14 cellular contexts compared by ENCODE assay signal in the genomic region with DNA sequence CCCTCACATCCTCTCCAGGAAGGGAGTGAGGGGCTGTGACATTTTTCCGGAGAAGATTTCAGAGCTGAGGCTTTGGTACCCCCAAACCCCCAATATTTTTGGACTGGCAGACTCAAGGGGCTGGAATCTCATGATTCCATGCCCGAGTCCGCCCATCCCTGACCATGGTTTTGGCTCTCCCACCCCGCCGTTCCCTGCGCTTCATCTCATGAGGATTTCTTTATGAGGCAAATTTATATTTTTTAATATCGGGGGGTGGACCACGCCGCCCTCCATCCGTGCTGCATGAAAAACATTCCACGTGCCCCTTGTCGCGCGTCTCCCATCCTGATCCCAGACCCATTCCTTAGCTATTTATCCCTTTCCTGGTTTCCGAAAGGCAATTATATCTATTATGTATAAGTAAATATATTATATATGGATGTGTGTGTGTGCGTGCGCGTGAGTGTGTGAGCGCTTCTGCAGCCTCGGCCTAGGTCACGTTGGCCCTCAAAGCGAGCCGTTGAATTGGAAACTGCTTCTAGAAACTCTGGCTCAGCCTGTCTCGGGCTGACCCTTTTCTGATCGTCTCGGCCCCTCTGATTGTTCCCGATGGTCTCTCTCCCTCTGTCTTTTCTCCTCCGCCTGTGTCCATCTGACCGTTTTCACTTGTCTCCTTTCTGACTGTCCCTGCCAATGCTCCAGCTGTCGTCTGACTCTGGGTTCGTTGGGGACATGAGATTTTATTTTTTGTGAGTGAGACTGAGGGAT. TPM values are rescaled to one million over a fixed set of nuclear protein-coding genes. Genes with fewer than 3 reads are reported as not detected.
DNase-seq lines count a peak whose midpoint lies in the region; ATAC-seq and TF ChIP-seq lines count a peak whose summit lies in the region.
"Had no signal": no experiment of that assay in that cellular context is flagged by ENCODE, and none has a peak within 500 bp of the region (broad histone marks: within the 10 kb centered on the region; RNA-seq: fewer than 3 reads in every experiment).

No MANE protein-coding gene starts in this region.

- TF ChIP-seq CTCF in Calu3 (IDR thresholded peaks at IDR 0.05; ENCODE audit: unreplicated experiment) = no peak
- TF ChIP-seq CTCF in nephron (IDR thresholded peaks at IDR 0.05; ENCODE audit: unreplicated experiment in 3 of 3) = no peak
- TF ChIP-seq CTCF in GM13976 (IDR thresholded peaks at IDR 0.05; ENCODE audit: borderline replicate concordance, control extremely low read depth, extremely low read depth, insufficient read depth, missing control alignments) = no peak

- ATAC-seq in HG03521 (IDR thresholded peaks at IDR 0.05; ENCODE audit: unreplicated experiment) = no peak
- ATAC-seq: activated CD4-positive, alpha-beta T cell treated with anti-CD3 and anti-CD28 coated beads for 36 hours; PC-3 had no signal

- in situ Hi-C loops in GM13976 (cut with MboI; ENCODE audit: low sequenced_read_pairs, unreplicated experiment) = no loop called here

- H3K9me3 Mint-ChIP-seq in Calu3 (ENCODE audit: low read depth, unreplicated experiment) (no peaks in the 10 kb centered on the region), nephron (no peaks in the 10 kb centered on the region)

- intact Hi-C loops in Calu3 (cut with micrococcal nuclease; ENCODE audit: unreplicated experiment) = no loop called here

- DNase-seq in Calu3 (no peak), NCI-H69 (lab: John Stamatoyannopoulos, UW) (peak; percentile 63), NCI-H2107 treated with DMSO at 0.1 percent for 48 hours (lab: John Stamatoyannopoulos, UW; ENCODE audit: unreplicated experiment) (no peak), GM13976 (ENCODE audit: low spot score) (no peak)
- DNase-seq in effector CD4-positive, alpha-beta T cell = peak; percentile 56
- DNase-seq: activated CD4-positive, alpha-beta T cell treated with anti-CD3 and anti-CD28 coated beads for 36 hours; head of caudate nucleus; kidney glomerular epithelial cell; NCI-H1092 treated with DMSO at 0.1 percent for 48 hours; PC-3; stimulated activated naive CD4-positive, alpha-beta T cell treated with Interleukin-2 at 50 U/mL for 16 hours; uterus had no signal

- H3K4me1 Mint-ChIP-seq in Calu3 (ENCODE audit: low read depth, unreplicated experiment) (peaks cover 49% of the 10 kb centered on the region), nephron (peaks cover 15% of the 10 kb centered on the region)

- H3K27ac Mint-ChIP-seq in Calu3 (ENCODE audit: unreplicated experiment) (peak overlapping the region; percentile 58), nephron (no peak overlapping the region)
- H3K27ac Mint-ChIP-seq: activated CD4-positive, alpha-beta T cell treated with anti-CD3 and anti-CD28 coated beads for 36 hours had no signal

- H3K4me3 Mint-ChIP-seq in Calu3 (ENCODE audit: low read depth, unreplicated experiment) = no peak overlapping the region
- H3K4me3 Mint-ChIP-seq in nephron = peak overlapping the region; percentile 40 to 57 (median 57)
- H3K4me3 Mint-ChIP-seq: activated CD4-positive, alpha-beta T cell treated with anti-CD3 and anti-CD28 coated beads for 36 hours had no signal

- peaks cover 93% of the 10 kb centered on the region for H3K36me3 Mint-ChIP-seq in Calu3 (ENCODE audit: insufficient read depth, unreplicated experiment)
- no peaks in the 10 kb centered on the region for H3K36me3 Mint-ChIP-seq in nephron (ENCODE audit: low read depth)

- no TSS peak for BruUV-seq in Calu3 (replicated peaks; lab: Mats Ljungman, UMichigan)

- H3K27me3 Mint-ChIP-seq in Calu3 (ENCODE audit: unreplicated experiment) (peaks cover 14% of the 10 kb centered on the region), nephron (ENCODE audit: low read depth) (peaks cover 68% of the 10 kb centered on the region)

- CTCF ChIA-PET in Calu3 (lab: Charles Lee) = no interaction called here

RNA-seq across cellular contexts. Expression of a gene that starts 6.6 kb away (rescaled TPM):
- 18.7 and 23.8 TPM in 2 replicates for total RNA-seq in Calu3 (2022)

RNA-seq across cellular contexts. Expression of a gene that starts 22.5 kb away (rescaled TPM):
- 5.7 and 7.2 TPM in 2 replicates for total RNA-seq in Calu3 (2022)

RNA-seq across cellular contexts. Expression of a gene that starts 23.9 kb away (rescaled TPM):
- 5.0 and 6.8 TPM in 2 replicates for total RNA-seq in Calu3 (2022)

RNA-seq across cellular contexts. Expression of a gene that starts 32.9 kb away (rescaled TPM):
- 194 and 219 TPM in 2 replicates for total RNA-seq in Calu3 (2022)

RNA-seq across cellular contexts. Expression of a gene that starts 50.6 kb away (rescaled TPM):
- total RNA-seq in Calu3 (2022) = 55.7 and 58.9 TPM in 2 replicates

Comparison
In these comparisons a context has a peak if more than half of its experiments do, and no peak if none do; other contexts are left out.
1. DNase-seq: peak in NCI-H69 (single experiment) and effector CD4-positive, alpha-beta T cell (single experiment); none in Calu3 (single experiment), NCI-H2107 treated with DMSO at 0.1 percent for 48 hours (single experiment) and GM13976 (single experiment).